1 cellular context compared by ENCODE assay signal in genomic region chr22:32708835-32709234, GRCh38.
TF ChIP-seq lines count a peak whose summit lies in the region.

No MANE protein-coding gene starts in this region.

TF ChIP-seq in IMR-90, 13 proteins besides CTCF, POLR2A, EP300 and RAD21 (continued from another document):
- TF ChIP-seq USF2 (IDR thresholded peaks at IDR 0.05; ENCODE audit: low read depth, low read length) (no peak), MAFK (IDR thresholded peaks at IDR 0.05; ENCODE audit: low read depth, low read length) (no peak), MAZ (IDR thresholded peaks at IDR 0.05; ENCODE audit: borderline replicate concordance, low read depth, low read length) (no peak), MXI1 (IDR thresholded peaks at IDR 0.05; ENCODE audit: borderline replicate concordance, low read depth, low read length) (no peak), CHD1 (IDR thresholded peaks at IDR 0.05; ENCODE audit: low read depth, low read length) (no peak), RFX5 (IDR thresholded peaks at IDR 0.05; ENCODE audit: low read depth, low read length) (no peak), RCOR1 (IDR thresholded peaks at IDR 0.05; ENCODE audit: insufficient replicate concordance, low read length) (no peak), ELK1 (IDR thresholded peaks at IDR 0.05; ENCODE audit: borderline replicate concordance, low read depth, low read length) (no peak), SMC3 (IDR thresholded peaks at IDR 0.05; ENCODE audit: low read depth, low read length) (no peak), FOS (IDR thresholded peaks at IDR 0.05; ENCODE audit: low read depth, low read length) (no peak), NFE2L2 (IDR thresholded peaks at IDR 0.05; ENCODE audit: low read depth, low read length) (no peak)
